ENCODE assay signal across 6 cellular contexts in genomic region chr13:59371229-59371628, GRCh38.
"Had no signal": no experiment of that assay in that cellular context is flagged by ENCODE, and none has a peak within 500 bp of the region (broad histone marks: within the 10 kb centered on the region; RNA-seq: fewer than 3 reads in every experiment).

No MANE protein-coding gene starts in this region.

- ATAC-seq: HepG2, K562 had no signal

- H3K27ac ChIP-seq: HL-60 had no signal

- H3K27ac Mint-ChIP-seq: IgD-negative memory B cell had no signal

- H3K36me3 Mint-ChIP-seq: IgD-negative memory B cell had no signal

- H3K4me3 ChIP-seq: K562 had no signal

- H3K4me3 Mint-ChIP-seq: IgD-negative memory B cell had no signal

- H3K4me1 Mint-ChIP-seq: IgD-negative memory B cell had no signal

- DNase-seq: IMR-90, KBM-7 had no signal
